In genomic region chr17:76659928-76660614, GRCh38 we compare ENCODE assay signal across 9 cellular contexts. TPM values are rescaled to one million over a fixed set of nuclear protein-coding genes. Genes with fewer than 3 reads are reported as not detected.
DNase-seq lines count a peak whose midpoint lies in the region; ATAC-seq and TF ChIP-seq lines count a peak whose summit lies in the region.
"Had no signal": no experiment of that assay in that cellular context is flagged by ENCODE, and none has a peak within 500 bp of the region (broad histone marks: within the 10 kb centered on the region; RNA-seq: fewer than 3 reads in every experiment).

No MANE protein-coding gene starts in this region.

- H3K9me3 Mint-ChIP-seq in type B pancreatic cell (no peaks in the 10 kb centered on the region), H9 (no peaks in the 10 kb centered on the region)

- no peak overlapping the region for H2BK12ac ChIP-seq in H9 (ENCODE audit: insufficient read length, low read depth, low read length)

- H3T11ph ChIP-seq in H9 (ENCODE audit: low read length), result no peak overlapping the region

- peak overlapping the region; percentile 33 for H3K4me3 Mint-ChIP-seq in type B pancreatic cell
- no peak overlapping the region; a peak in 1 of 5 replicates for H3K4me3 Mint-ChIP-seq in H9

- H3K27ac ChIP-seq in vagina, result no peak overlapping the region
- H3K27ac ChIP-seq in H9 (ENCODE audit: insufficient read length, low read depth, low read length), result no peak overlapping the region

- no CpG with 5 or more reads among the region's 12 CpGs for WGBS in H9 (ENCODE audit: extremely low coverage, insufficient read length, low lambda C conversion rate)

- DNase-seq in Right ventricle myocardium inferior (ENCODE audit: missing footprints) (no peak), cardiac septum (ENCODE audit: low spot score) (no peak), RPMI7951 (ENCODE audit: low read depth) (peak; percentile 35), glomerular visceral epithelial cell (ENCODE audit: extremely low spot score) (peak; percentile 71), type B pancreatic cell (ENCODE audit: extremely low spot score, unreplicated experiment) (no peak), vagina (ENCODE audit: extremely low spot score in 2 of 2) (no peak), H9 (no peak)

- no peak for TF ChIP-seq POLR2A in vagina (IDR thresholded peaks at IDR 0.05)

- no peak overlapping the region for H3K14ac ChIP-seq in H9 (ENCODE audit: insufficient read depth, low read length)

- H4K5ac ChIP-seq in H9 (ENCODE audit: insufficient read length, low read depth, low read length), result no peak overlapping the region

- H3K27ac Mint-ChIP-seq in type B pancreatic cell (peak overlapping the region; percentile 81), H9 (peak overlapping the region in 1 of 3 experiments; percentile 53; a peak in 1 of 7 replicates)

- no peaks in the 10 kb centered on the region for H3K23me2 ChIP-seq in H9 (ENCODE audit: insufficient read length, low read depth, low read length, poor library complexity, severe bottlenecking)

- no peaks in the 10 kb centered on the region for H3K36me3 ChIP-seq in vagina

- H3K27me3 ChIP-seq in vagina, result no peaks in the 10 kb centered on the region
- no peaks in the 10 kb centered on the region for H3K27me3 ChIP-seq in H9 (ENCODE audit: insufficient read depth, low read length)

- no peaks in the 10 kb centered on the region for H3K27me3 Mint-ChIP-seq in type B pancreatic cell
- no peaks in the 10 kb centered on the region; the same call in 1 of the 2 replicates for H3K27me3 Mint-ChIP-seq in H9 (ENCODE audit: low read depth)

- ATAC-seq in Right ventricle myocardium inferior (peak; percentile 28), GM19351 (IDR thresholded peaks at IDR 0.05; ENCODE audit: unreplicated experiment) (no peak)

- intact Hi-C loops in Right ventricle myocardium inferior (cut with DNase I) (no loop called here), cardiac septum (cut with DNase I) (no loop called here), vagina (cut with DNase I) (no loop called here)

- H3K9me3 ChIP-seq in vagina (no peaks in the 10 kb centered on the region), H9 (ENCODE audit: control insufficient read depth, low read depth, low read length) (no peaks in the 10 kb centered on the region)

- no peak overlapping the region for H3K23ac ChIP-seq in H9 (ENCODE audit: insufficient read length, low read depth, low read length)

- H3K56ac ChIP-seq in H9 (ENCODE audit: insufficient read length, low read depth, low read length), result no peak overlapping the region

- no peak overlapping the region for H3K18ac ChIP-seq in H9 (ENCODE audit: insufficient read length, low read depth, low read length)

- no peaks in the 10 kb centered on the region for H3K79me1 ChIP-seq in H9 (ENCODE audit: insufficient read depth, low read depth, low read length, poor library complexity, severe bottlenecking)

- no peak for TF ChIP-seq CTCF in type B pancreatic cell (conservative IDR thresholded peaks at IDR 0.05)
- TF ChIP-seq CTCF in vagina (IDR thresholded peaks at IDR 0.05), result no peak
- no peak for TF ChIP-seq CTCF in H9 (conservative IDR thresholded peaks at IDR 0.05)

- H3K4me2 ChIP-seq in H9 (ENCODE audit: insufficient read depth, insufficient read length, low read length), result no peak overlapping the region

- no peak overlapping the region for H2BK5ac ChIP-seq in H9 (ENCODE audit: insufficient read length, low read length)

- no peak overlapping the region for H2BK15ac ChIP-seq in H9 (ENCODE audit: low read depth, low read length)

- H3K4me1 ChIP-seq in vagina (peaks cover 15% of the 10 kb centered on the region), H9 (ENCODE audit: insufficient read depth, low read length) (no peaks in the 10 kb centered on the region)

- no peaks in the 10 kb centered on the region for H4K20me1 ChIP-seq in H9 (ENCODE audit: control insufficient read depth, insufficient read depth, insufficient read length)

- no peak overlapping the region for H3K9ac ChIP-seq in H9 (ENCODE audit: extremely low read depth, insufficient read length, low read length)

- no peak overlapping the region for H2BK20ac ChIP-seq in H9 (ENCODE audit: low read depth, low read length, poor library complexity, severe bottlenecking)

- H3K36me3 Mint-ChIP-seq in type B pancreatic cell (no peaks in the 10 kb centered on the region), H9 (ENCODE audit: insufficient read depth in 1 of 3, low read depth in 3 of 3) (no peaks in the 10 kb centered on the region)

- no peak overlapping the region for H2AFZ ChIP-seq in H9 (ENCODE audit: low read length)

- no peak overlapping the region for H4K8ac ChIP-seq in H9 (replicated peaks; ENCODE audit: insufficient read length, low read depth, low read length)

- no peaks in the 10 kb centered on the region for H3K79me2 ChIP-seq in H9 (ENCODE audit: insufficient read depth, low read length)

- no peak overlapping the region for H2BK120ac ChIP-seq in H9 (ENCODE audit: low read depth, low read length, poor library complexity, severe bottlenecking)

- no peak overlapping the region for H4K91ac ChIP-seq in H9 (ENCODE audit: insufficient read length, low read depth, low read length)

- no peak overlapping the region for H2AK5ac ChIP-seq in H9 (ENCODE audit: insufficient read length, low read length)

- H3K4ac ChIP-seq in H9 (ENCODE audit: low read depth, low read length), result no peak overlapping the region

- no peak overlapping the region for H3K4me3 ChIP-seq in vagina

- H3K4me1 Mint-ChIP-seq in type B pancreatic cell (ENCODE audit: unreplicated experiment) (peaks cover 28% of the 10 kb centered on the region), H9 (peaks cover 9% of the 10 kb centered on the region in 2 experiments)

RNA-seq across cellular contexts. Expression of gene ST6GALNAC1, which starts 16.5 kb away (rescaled TPM):
- 6.1 TPM for total RNA-seq in Right ventricle myocardium inferior
- 1.9 TPM for total RNA-seq in cardiac septum
- total RNA-seq in RPMI7951 (2014; rRNA removed; shearing (Covaris generic)), result not detected in 2 replicates
- total RNA-seq in type B pancreatic cell (ENCODE audit: low replicate concordance), result 10.3 and 17.3 TPM in 2 replicates
- 4.4 TPM for total RNA-seq in vagina
- not detected in 2 replicates for total RNA-seq in H9 (2021)
- total RNA-seq: HT1080 had no signal

RNA-seq across cellular contexts. Expression of gene MXRA7, which starts 50.7 kb away (rescaled TPM):
- 375 TPM for total RNA-seq in Right ventricle myocardium inferior
- total RNA-seq in cardiac septum, result 666 TPM
- total RNA-seq in RPMI7951 (2014; rRNA removed; shearing (Covaris generic)), result 59.6 and 59.9 TPM in 2 replicates
- total RNA-seq in type B pancreatic cell (ENCODE audit: low replicate concordance), result 43.4 and 75.0 TPM in 2 replicates
- 114 TPM for total RNA-seq in vagina
- 28.2 TPM in 2 replicates for total RNA-seq in H9 (2021)

Comparison
In these comparisons a context has a peak if more than half of its experiments do, and no peak if none do; other contexts are left out.
1. DNase-seq: peak in RPMI7951 (single experiment) and glomerular visceral epithelial cell (single experiment); none in Right ventricle myocardium inferior (single experiment), cardiac septum (single experiment), type B pancreatic cell (single experiment), vagina (0 of 2) and H9 (single experiment).